8 cellular contexts compared by ENCODE assay signal in genomic region chr10:21078410-21079329, GRCh38.
A peak's percentile ranks its signal among the peaks of the same experiment; 100 is the strongest.
DNase-seq lines count a peak whose midpoint lies in the region; ATAC-seq and TF ChIP-seq lines count a peak whose summit lies in the region.

No MANE protein-coding gene starts in this region.

- H3K27ac ChIP-seq in ovary = no peak overlapping the region

- no peaks in the 10 kb centered on the region for H3K36me3 ChIP-seq in ovary

- TF ChIP-seq POLR2A in ovary (IDR thresholded peaks at IDR 0.05) = no peak

- peak; percentile 16 to 53 for DNase-seq in NCI-H524 (lab: John Stamatoyannopoulos, UW)
- no peak for DNase-seq in NCI-H524 treated with DMSO at 0.1 percent for 48 hours (lab: John Stamatoyannopoulos, UW)
- DNase-seq in NCI-H2029 treated with DMSO at 0.1 percent for 48 hours (lab: John Stamatoyannopoulos, UW) = peak; percentile 25
- peak; percentile 28 for DNase-seq in foreskin melanocyte
- DNase-seq in ovary = peak; percentile 49 to 73 (median 65)

- intact Hi-C loops in ovary (cut with DNase I) = loop anchor here in 1 of 4 donors (5.0 kb wide), 1 partner anchor 184 kb away; no protein-coding TSS in a partner anchor

- H3K4me3 ChIP-seq in WI38 (ENCODE audit: low read depth, low read length) (no peak overlapping the region), ovary (no peak overlapping the region)

- 51 to 60% (median 53%) methylated on average over 6 of the region's 6 CpGs for WGBS in ovary, 3 donors

- peak; percentile 66 for ATAC-seq in HG02588 (IDR thresholded peaks at IDR 0.05; ENCODE audit: unreplicated experiment)
- no peak for ATAC-seq in GM19463 (IDR thresholded peaks at IDR 0.05; ENCODE audit: unreplicated experiment)

- no peak for TF ChIP-seq EP300 in ovary (IDR thresholded peaks at IDR 0.05)

- peak; percentile 76 for TF ChIP-seq CTCF in WI38 (IDR thresholded peaks at IDR 0.05; ENCODE audit: low read depth, low read length)
- peak; percentile 35 to 61 (median 45) for TF ChIP-seq CTCF in ovary (IDR thresholded peaks at IDR 0.05)

- no peaks in the 10 kb centered on the region for H3K27me3 ChIP-seq in ovary

- H3K4me1 ChIP-seq in ovary (ENCODE audit: insufficient read depth) = no peaks in the 10 kb centered on the region

- no peaks in the 10 kb centered on the region for H3K9me3 ChIP-seq in ovary
